Comparison of ENCODE assay signal across 33 cellular contexts in the genomic region with DNA sequence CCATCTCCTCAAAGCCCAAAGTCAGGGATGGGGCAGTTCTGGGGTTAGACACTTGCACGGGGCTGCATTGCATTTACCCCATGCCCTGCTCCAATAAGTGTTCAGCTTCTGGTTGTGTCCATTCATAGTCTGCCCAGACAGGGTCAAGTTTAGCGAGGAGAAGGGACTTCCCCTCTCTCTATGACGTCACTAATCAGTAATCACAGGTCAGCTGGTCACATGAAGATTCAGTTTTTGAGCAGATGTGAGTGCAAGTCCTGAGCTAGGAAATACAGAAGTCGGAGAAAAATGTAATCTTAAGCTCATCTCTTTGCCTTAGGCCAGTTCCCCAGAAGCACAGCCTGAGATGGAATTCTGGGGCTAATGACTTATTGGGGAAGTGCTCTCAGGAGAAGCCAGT.
"Had no signal": no experiment of that assay in that cellular context is flagged by ENCODE, and none has a peak within 500 bp of the region (broad histone marks: within the 10 kb centered on the region; RNA-seq: fewer than 3 reads in every experiment).

No MANE protein-coding gene starts in this region.

- H3K36me3 ChIP-seq: adrenal gland, brain microvascular endothelial cell, breast epithelium had no signal

- H3K9me3 ChIP-seq: body of pancreas, breast epithelium had no signal

- H3K9me3 Mint-ChIP-seq: activated CD4-positive, alpha-beta memory T cell treated with anti-CD3 and anti-CD28 coated beads for 36 hours; activated CD4-positive, alpha-beta T cell treated with anti-CD3 and anti-CD28 coated beads, Interleukin-2, amount 10 ng/mL, durations not matched to agents 7 days and 5 days; activated CD8-positive, alpha-beta T cell treated with anti-CD3 and anti-CD28 coated beads for 36 hours; activated naive CD8-positive, alpha-beta T cell treated with anti-CD3 and anti-CD28 coated beads for 36 hours; activated T-helper 1 cell treated with anti-CD3 and anti-CD28 coated beads, Interleukin-12 subunit alpha, Interleukin-12 subunit beta, Interleukin-2, Interleukin-4 antibody, amounts not matched to agents 30 ng/mL and 10 ng/mL and 1 ng/mL, durations not matched to agents 14 hours and 24 hours and 36 hours; activated T-helper 17 cell treated with anti-CD3 and anti-CD28 coated beads, Interleukin-2, amount 50 U/mL, for 72 hours; T-helper 1 cell treated with Interleukin-12 subunit alpha and Interleukin-12 subunit beta and Interleukin-4 antibody, amounts not matched to agents 30 μg/mL and 1 μg/mL, for 36 hours; T-helper 2 cell treated with Interferon-gamma antibody and Interleukin-4, amounts not matched to agents 5 μg/mL and 100 μg/mL, for 36 hours had no signal

- H3K4me3 ChIP-seq: adrenal gland, body of pancreas, breast epithelium had no signal

- H3K27me3 Mint-ChIP-seq: activated B cell treated with CpG ODN at 0.5 μM for 24 hours; activated CD4-positive, alpha-beta T cell treated with anti-CD3 and anti-CD28 coated beads, Interleukin-2, amount 10 ng/mL, durations not matched to agents 7 days and 5 days had no signal

- H3K4me1 Mint-ChIP-seq: activated B cell treated with CpG ODN at 0.5 μM for 24 hours; activated CD4-positive, alpha-beta T cell treated with anti-CD3 and anti-CD28 coated beads, Interleukin-2, amount 10 ng/mL, durations not matched to agents 7 days and 5 days; activated naive CD8-positive, alpha-beta T cell treated with anti-CD3 and anti-CD28 coated beads for 36 hours; activated T-helper 17 cell treated with anti-CD3 and anti-CD28 coated beads, Interleukin-2, amount 50 U/mL, for 72 hours had no signal

- DNase-seq: activated B cell treated with CpG ODN at 0.5 μM for 24 hours; activated CD4-positive, alpha-beta memory T cell treated with anti-CD3 and anti-CD28 coated beads for 36 hours; activated CD4-positive, alpha-beta T cell treated with anti-CD3 and anti-CD28 coated beads for 4 hours; activated CD4-positive, alpha-beta T cell treated with anti-CD3 and anti-CD28 coated beads, Interleukin-2, amount 10 ng/mL, durations not matched to agents 7 days and 5 days; activated CD4-positive, CD25-positive, alpha-beta regulatory T cell treated with anti-CD3 and anti-CD28 coated beads, Interleukin-2, amount 50 U/mL, for 72 hours; activated CD8-positive, alpha-beta memory T cell treated with anti-CD3 and anti-CD28 coated beads, Interleukin-2, amount 50 U/mL, for 4 hours; activated CD8-positive, alpha-beta T cell treated with anti-CD3 and anti-CD28 coated beads for 36 hours; activated effector memory CD4-positive, alpha-beta T cell treated with anti-CD3 and anti-CD28 coated beads, Interleukin-2, amount 50 U/mL, for 16 hours; activated gamma-delta T cell treated with Interleukin-2 at 50 U/mL for 16 hours; activated naive CD4-positive, alpha-beta T cell; activated naive CD4-positive, alpha-beta T cell treated with anti-CD3 and anti-CD28 coated beads for 36 hours; activated naive CD4-positive, alpha-beta T cell treated with anti-CD3 and anti-CD28 coated beads, Interleukin-2, amount 50 U/mL, for 16 hours; activated naive CD8-positive, alpha-beta T cell treated with anti-CD3 and anti-CD28 coated beads for 36 hours; activated T-cell treated with anti-CD3 and anti-CD28 coated beads for 4 hours; activated T-cell treated with anti-CD3 and anti-CD28 coated beads, Interleukin-2, amount 50 U/mL, for 1 hour; activated T-cell treated with anti-CD3 and anti-CD28 coated beads, Interleukin-2, amount 50 U/mL, for 4 hours; activated T-cell treated with anti-CD3 and anti-CD28 coated beads, Interleukin-2, amount 50 U/mL, for 72 hours; adrenal gland; amniotic stem cell; aorta; body of pancreas; brain microvascular endothelial cell; central memory CD4-positive, alpha-beta T cell; T-helper 1 cell; T-helper 2 cell; T-helper 9 cell had no signal

- H3K4me3 Mint-ChIP-seq: activated B cell treated with CpG ODN at 0.5 μM for 24 hours; activated CD4-positive, alpha-beta memory T cell treated with anti-CD3 and anti-CD28 coated beads for 36 hours; activated CD4-positive, alpha-beta T cell treated with anti-CD3 and anti-CD28 coated beads, Interleukin-2, amount 10 ng/mL, durations not matched to agents 7 days and 5 days; activated CD8-positive, alpha-beta T cell treated with anti-CD3 and anti-CD28 coated beads for 36 hours; activated naive CD4-positive, alpha-beta T cell treated with anti-CD3 and anti-CD28 coated beads for 36 hours; activated naive CD8-positive, alpha-beta T cell treated with anti-CD3 and anti-CD28 coated beads for 36 hours; activated T-cell treated with anti-CD3 and anti-CD28 coated beads, Interleukin-2, amount 50 U/mL, for 4 hours; activated T-cell treated with anti-CD3 and anti-CD28 coated beads, Interleukin-2, amount 50 U/mL, for 72 hours; activated T-helper 1 cell treated with anti-CD3 and anti-CD28 coated beads, Interleukin-12 subunit alpha, Interleukin-12 subunit beta, Interleukin-2, Interleukin-4 antibody, amounts not matched to agents 30 ng/mL and 10 ng/mL and 1 ng/mL, durations not matched to agents 14 hours and 24 hours and 36 hours; activated T-helper 17 cell treated with anti-CD3 and anti-CD28 coated beads, Interleukin-2, amount 50 U/mL, for 72 hours; T-helper 1 cell treated with Interleukin-12 subunit alpha and Interleukin-12 subunit beta and Interleukin-4 antibody, amounts not matched to agents 30 μg/mL and 1 μg/mL, for 36 hours; T-helper 2 cell treated with Interferon-gamma antibody and Interleukin-4, amounts not matched to agents 5 μg/mL and 100 μg/mL, for 36 hours had no signal

- H3K27ac ChIP-seq: adrenal gland, body of pancreas, brain microvascular endothelial cell, breast epithelium, VCaP had no signal

- H3K36me3 Mint-ChIP-seq: activated CD4-positive, alpha-beta memory T cell treated with anti-CD3 and anti-CD28 coated beads for 36 hours; activated naive CD4-positive, alpha-beta T cell treated with anti-CD3 and anti-CD28 coated beads, Interleukin-2, amount 50 U/mL, for 72 hours; activated naive CD8-positive, alpha-beta T cell treated with anti-CD3 and anti-CD28 coated beads for 36 hours had no signal

- H3K27ac Mint-ChIP-seq: activated B cell treated with CpG ODN at 0.5 μM for 24 hours; activated CD4-positive, alpha-beta memory T cell treated with anti-CD3 and anti-CD28 coated beads for 36 hours; activated CD4-positive, alpha-beta T cell treated with anti-CD3 and anti-CD28 coated beads, Interleukin-2, amount 10 ng/mL, durations not matched to agents 7 days and 5 days; activated CD8-positive, alpha-beta T cell treated with anti-CD3 and anti-CD28 coated beads for 36 hours; activated naive CD4-positive, alpha-beta T cell treated with anti-CD3 and anti-CD28 coated beads for 36 hours; activated naive CD8-positive, alpha-beta T cell treated with anti-CD3 and anti-CD28 coated beads for 36 hours; activated T-cell treated with anti-CD3 and anti-CD28 coated beads, Interleukin-2, amount 50 U/mL, for 72 hours; activated T-helper 1 cell treated with anti-CD3 and anti-CD28 coated beads, Interleukin-12 subunit alpha, Interleukin-12 subunit beta, Interleukin-2, Interleukin-4 antibody, amounts not matched to agents 30 ng/mL and 10 ng/mL and 1 ng/mL, durations not matched to agents 14 hours and 24 hours and 36 hours; activated T-helper 17 cell treated with anti-CD3 and anti-CD28 coated beads, Interleukin-2, amount 50 U/mL, for 72 hours; T-helper 1 cell treated with Interleukin-12 subunit alpha and Interleukin-12 subunit beta and Interleukin-4 antibody, amounts not matched to agents 30 μg/mL and 1 μg/mL, for 36 hours; T-helper 2 cell treated with Interferon-gamma antibody and Interleukin-4, amounts not matched to agents 5 μg/mL and 100 μg/mL, for 36 hours had no signal

- H3K4me1 ChIP-seq: adrenal gland, body of pancreas, breast epithelium had no signal
